22 cellular contexts compared by ENCODE assay signal in genomic region chr2:26801342-26801741, GRCh38. TPM values are rescaled to one million over a fixed set of nuclear protein-coding genes. Genes with fewer than 3 reads are reported as not detected.
DNase-seq lines count a peak whose midpoint lies in the region; ATAC-seq and TF ChIP-seq lines count a peak whose summit lies in the region.
"Had no signal": no experiment of that assay in that cellular context is flagged by ENCODE, and none has a peak within 500 bp of the region (broad histone marks: within the 10 kb centered on the region; RNA-seq: fewer than 3 reads in every experiment).

No MANE protein-coding gene starts in this region.

- no peaks in the 10 kb centered on the region for H3K9me3 Mint-ChIP-seq in WTC11
- H3K9me3 Mint-ChIP-seq: T-helper 1 cell treated with Interleukin-12 subunit alpha and Interleukin-12 subunit beta and Interleukin-4 antibody, amounts not matched to agents 30 μg/mL and 1 μg/mL, for 36 hours had no signal

- peaks cover 26% of the 10 kb centered on the region for H3K36me3 Mint-ChIP-seq in WTC11

- no peak overlapping the region for H2AFZ ChIP-seq in PC-9

- H3K4me2 ChIP-seq in PC-9 = no peak overlapping the region
- H3K4me2 ChIP-seq: KMS-11 had no signal

- no peaks in the 10 kb centered on the region; the same call in 1 of the 2 replicates for H3K27me3 Mint-ChIP-seq in WTC11 (ENCODE audit: low read depth)
- H3K27me3 Mint-ChIP-seq: B cell had no signal

- H3K27me3 ChIP-seq in PC-9 (ENCODE audit: insufficient read depth, low read depth) (no peaks in the 10 kb centered on the region), breast epithelium (no peaks in the 10 kb centered on the region)

- no peak for ATAC-seq in WTC11
- ATAC-seq in Right ventricle myocardium superior (ENCODE audit: poor library complexity) = no peak

- peak overlapping the region; percentile 56; the same call in 1 of the 2 replicates for H3K27ac Mint-ChIP-seq in WTC11
- H3K27ac Mint-ChIP-seq: B cell; T-helper 1 cell treated with Interleukin-12 subunit alpha and Interleukin-12 subunit beta and Interleukin-4 antibody, amounts not matched to agents 30 μg/mL and 1 μg/mL, for 36 hours had no signal

- H3K36me3 ChIP-seq in HEK293 (ENCODE audit: control insufficient read depth in 2 of 2, insufficient read depth in 1 of 2, low read length in 2 of 2) (peaks cover 16 to 29% of the 10 kb centered on the region in 2 experiments), PC-9 (ENCODE audit: low read depth) (peaks cover 16% of the 10 kb centered on the region; the same call in 1 of the 2 replicates), breast epithelium (no peaks in the 10 kb centered on the region)

- peak; percentile 23 for DNase-seq in NCI-H82 (lab: John Stamatoyannopoulos, UW)
- DNase-seq in NCI-H82 treated with DMSO at 0.1 percent for 48 hours (lab: John Stamatoyannopoulos, UW; ENCODE audit: unreplicated experiment) = no peak
- peak; percentile 20 for DNase-seq in NCI-H2171 treated with DMSO at 0.1 percent for 48 hours (lab: John Stamatoyannopoulos, UW)
- no peak for DNase-seq in WTC11 (ENCODE audit: low spot score)
- no peak for DNase-seq in PC-9
- no peak for DNase-seq in Right ventricle myocardium superior
- no peak for DNase-seq in breast epithelium (ENCODE audit: low spot score in 2 of 2)
- DNase-seq: Calu3; NCI-H1048; NCI-H1694; NCI-H2029 treated with DMSO at 0.1 percent for 48 hours; NCI-H526 treated with DMSO at 0.1 percent for 48 hours; NK-92 treated with Interleukin-12 subunit alpha and Interleukin-12 subunit beta, amount 100 ng/mL, for 24 hours; RPMI8226; SHP77 treated with DMSO at 0.1 percent for 48 hours; SW 1271 had no signal

- H3K9me2 ChIP-seq in PC-9 (ENCODE audit: insufficient read depth) = no peaks in the 10 kb centered on the region

- TF ChIP-seq CTCF in HEK293 (tag by site-specific recombination; IDR thresholded peaks at IDR 0.05) (no peak), WTC11 (IDR thresholded peaks at IDR 0.05) (no peak), PC-9 (conservative IDR thresholded peaks at IDR 0.05) (no peak), breast epithelium (IDR thresholded peaks at IDR 0.05) (no peak)

- no peaks in the 10 kb centered on the region for H3K4me1 Mint-ChIP-seq in WTC11
- H3K4me1 Mint-ChIP-seq: B cell, CD14-positive monocyte had no signal

- H3K4me3 ChIP-seq in HEK293 (ENCODE audit: low read depth, low read length) = no peak overlapping the region
- no peak overlapping the region for H3K4me3 ChIP-seq in PC-9
- H3K4me3 ChIP-seq in breast epithelium = no peak overlapping the region

- POLR2A ChIA-PET in HEK293 (lab: Yijun Ruan, JAX) = no interaction called here
- POLR2A ChIA-PET in WTC11 (lab: Charles Lee) = interaction anchor here (0.6 kb wide), 1 partner anchor 39 kb away, joined by 5 read pairs; no protein-coding TSS in a partner anchor
- POLR2A ChIA-PET in PC-9 (lab: Charles Lee; ENCODE audit: unreplicated experiment) = no interaction called here

- H3K4me3 Mint-ChIP-seq in WTC11 = no peak overlapping the region
- H3K4me3 Mint-ChIP-seq: B cell; CD14-positive monocyte; T-helper 1 cell treated with Interleukin-12 subunit alpha and Interleukin-12 subunit beta and Interleukin-4 antibody, amounts not matched to agents 30 μg/mL and 1 μg/mL, for 36 hours had no signal

- no peaks in the 10 kb centered on the region for H3K79me2 ChIP-seq in PC-9 (ENCODE audit: low read depth)

- H3K4me1 ChIP-seq in HEK293 (ENCODE audit: control insufficient read depth, insufficient read depth, low read length) = no peaks in the 10 kb centered on the region
- H3K4me1 ChIP-seq in PC-9 (replicated peaks; ENCODE audit: insufficient read depth) = peaks cover 11% of the 10 kb centered on the region; the same call in 1 of the 2 replicates
- H3K4me1 ChIP-seq in breast epithelium = no peaks in the 10 kb centered on the region

- H3K9me3 ChIP-seq in HEK293 (ENCODE audit: control insufficient read depth, insufficient read depth, low read depth, low read length) = no peaks in the 10 kb centered on the region
- H3K9me3 ChIP-seq in PC-9 (ENCODE audit: insufficient read depth, low read depth) = no peaks in the 10 kb centered on the region; the same call in 1 of the 2 replicates
- no peaks in the 10 kb centered on the region for H3K9me3 ChIP-seq in breast epithelium

- no TSS peak for BruUV-seq in PC-9 (replicated peaks; lab: Mats Ljungman, UMichigan)

- intact Hi-C loops in PC-9 (cut with micrococcal nuclease; ENCODE audit: unreplicated experiment) = no loop called here
- intact Hi-C loops in Right ventricle myocardium superior (cut with DNase I) = no loop called here
- intact Hi-C loops in breast epithelium (cut with DNase I; ENCODE audit: low total_unique reads) = no loop called here

- no peak overlapping the region for H3K27ac ChIP-seq in HEK293 (ENCODE audit: extremely low read depth, low read depth, low read length)
- no peak overlapping the region for H3K27ac ChIP-seq in PC-9
- H3K27ac ChIP-seq in breast epithelium = no peak overlapping the region
- H3K27ac ChIP-seq: 22Rv1, KMS-11 had no signal

- H4K20me1 ChIP-seq in PC-9 (ENCODE audit: insufficient read depth) = no peaks in the 10 kb centered on the region

- TF ChIP-seq POLR2A in breast epithelium (IDR thresholded peaks at IDR 0.05) = no peak

- H3F3A ChIP-seq in PC-9 (ENCODE audit: insufficient read depth, low read depth) = peaks cover 48% of the 10 kb centered on the region

- CTCF ChIA-PET in HEK293 (lab: Yijun Ruan, JAX) = no interaction called here
- CTCF ChIA-PET in WTC11 (lab: Charles Lee) = no interaction called here
- CTCF ChIA-PET in PC-9 (lab: Charles Lee) = no interaction called here

TF ChIP-seq in HEK293, 187 proteins besides CTCF, POLR2A, EP300 and RAD21 (continues in another document):
- no peak for TF ChIP-seq ZSCAN5A (tag by site-specific recombination; IDR thresholded peaks at IDR 0.05)
- TF ChIP-seq ZNF677 (tag by site-specific recombination; IDR thresholded peaks at IDR 0.05) = no peak
- no peak for TF ChIP-seq ZNF664 (tag by site-specific recombination; IDR thresholded peaks at IDR 0.05)
- no peak for TF ChIP-seq ZBTB20 (tag by site-specific recombination; IDR thresholded peaks at IDR 0.05)

TF ChIP-seq in WTC11, 78 proteins besides CTCF, POLR2A, EP300 and RAD21:
- TF ChIP-seq NR2C2 (CRISPR knock-in tag; IDR thresholded peaks at IDR 0.05) (no peak), RELA (CRISPR knock-in tag; IDR thresholded peaks at IDR 0.05; ENCODE audit: borderline replicate concordance) (no peak)

RNA-seq across cellular contexts. Expression of gene CENPA, which starts 15.5 kb away (rescaled TPM):
- 37.4 to 45.6 TPM (median 40.2 TPM) in 3 replicates for total RNA-seq in WTC11 (2021)
- total RNA-seq in PC-9 (2021) = 43.6 and 48.8 TPM in 2 replicates
- 0.51 TPM for total RNA-seq in Right ventricle myocardium superior
- under 1 TPM in 1 of 3 donors, not detected in 2; 0.64 TPM for total RNA-seq in breast epithelium
- total RNA-seq: B cell had no signal

RNA-seq across cellular contexts. Expression of gene SLC35F6, which starts 37.3 kb away (rescaled TPM):
- total RNA-seq in WTC11 (2021) = 10.3 to 12.0 TPM (median 11.9 TPM) in 3 replicates
- 28.0 and 39.1 TPM in 2 replicates for total RNA-seq in PC-9 (2021)
- 18.3 TPM for total RNA-seq in Right ventricle myocardium superior
- total RNA-seq in breast epithelium = 10 to 100 TPM; 32.8 to 57.3 (median 55.1) TPM

RNA-seq across cellular contexts. Expression of gene DPYSL5, which starts 46.6 kb away (rescaled TPM):
- total RNA-seq in WTC11 (2021) (7.6 to 12.1 TPM (median 9.2 TPM) in 3 replicates), PC-9 (2021) (not detected in 2 replicates), Right ventricle myocardium superior (not detected), breast epithelium (not detected)
- total RNA-seq: B cell, Calu3 had no signal

Comparison
In these comparisons a context has a peak if more than half of its experiments do, and no peak if none do; other contexts are left out.
1. DNase-seq: peak in NCI-H82 (single experiment) and NCI-H2171 treated with DMSO at 0.1 percent for 48 hours (single experiment); none in NCI-H82 treated with DMSO at 0.1 percent for 48 hours (single experiment), WTC11 (single experiment), PC-9 (0 of 2), Right ventricle myocardium superior (single experiment) and breast epithelium (0 of 2).
2. RNA of gene CENPA, which starts 15.5 kb away (total RNA-seq): 43.6 to 48.8 TPM in PC-9 and 37.4 to 45.6 TPM in WTC11; 0.51 TPM in Right ventricle myocardium superior (single experiment) and 0.64 TPM in breast epithelium; every median in the first group is over 10 times any median in the second.